ENCODE assay signal across 11 cellular contexts in genomic region chr16:85354623-85355514, GRCh38.
DNase-seq lines count a peak whose midpoint lies in the region; ATAC-seq, FAIRE-seq and TF ChIP-seq lines count a peak whose summit lies in the region.
"Had no signal": no experiment of that assay in that cellular context is flagged by ENCODE, and none has a peak within 500 bp of the region (broad histone marks: within the 10 kb centered on the region; RNA-seq: fewer than 3 reads in every experiment).

No MANE protein-coding gene starts in this region.

- H3K9me3 ChIP-seq in adipocyte (ENCODE audit: control insufficient read depth, low read length) (no peaks in the 10 kb centered on the region), keratinocyte (ENCODE audit: control insufficient read depth, low read depth, low read length) (peaks cover 3% of the 10 kb centered on the region), transverse colon (no peaks in the 10 kb centered on the region)

- intact Hi-C loops in transverse colon (cut with DNase I; ENCODE audit: low total_unique reads), result no loop called here

- no peaks in the 10 kb centered on the region for H3K4me1 Mint-ChIP-seq in activated T-cell treated with anti-CD3 and anti-CD28 coated beads, Interleukin-2, amount 50 U/mL, for 24 hours (ENCODE audit: low read depth)

- 58 to 63% methylated on average over 6 to 21 of the region's 21 CpGs for WGBS in transverse colon (ENCODE audit: low coverage in 1 of 2), 2 donors

- TF ChIP-seq CTCF in keratinocyte (optimal IDR thresholded peaks at IDR 0.05 in 1 of 3, IDR thresholded peaks at IDR 0.05 in 1 of 3, conservative IDR thresholded peaks at IDR 0.05 in 1 of 3; ENCODE audit: extremely low read depth in 1 of 3, insufficient read depth in 2 of 3, low read length in 3 of 3), result peak in 1 of 3 experiments; percentile 0
- no peak for TF ChIP-seq CTCF in transverse colon (IDR thresholded peaks at IDR 0.05)

- H3K36me3 Mint-ChIP-seq in activated T-cell treated with anti-CD3 and anti-CD28 coated beads, Interleukin-2, amount 50 U/mL, for 24 hours (ENCODE audit: low read depth), result no peaks in the 10 kb centered on the region

- H3K4me3 Mint-ChIP-seq in activated T-cell treated with anti-CD3 and anti-CD28 coated beads, Interleukin-2, amount 50 U/mL, for 24 hours, result no peak overlapping the region

- dilution Hi-C loops in keratinocyte (cut with MboI; ENCODE audit: extremely low pct_ligation_motif_present, low sequenced_read_pairs), result no loop called here

- no peaks in the 10 kb centered on the region for H3K27me3 ChIP-seq in adipocyte (replicated peaks; ENCODE audit: control insufficient read depth, insufficient read depth, low read length)
- no peaks in the 10 kb centered on the region for H3K27me3 ChIP-seq in keratinocyte (ENCODE audit: control insufficient read depth, extremely low read depth, insufficient read depth, low read length)
- no peaks in the 10 kb centered on the region for H3K27me3 ChIP-seq in transverse colon

- H3K9me3 Mint-ChIP-seq in activated T-cell treated with anti-CD3 and anti-CD28 coated beads, Interleukin-2, amount 50 U/mL, for 24 hours, result peaks cover 2% of the 10 kb centered on the region

- TF ChIP-seq POLR2A in transverse colon (IDR thresholded peaks at IDR 0.05), result no peak

- no peak overlapping the region for H2AFZ ChIP-seq in keratinocyte (ENCODE audit: control insufficient read depth, low read length)

- peaks cover 7% of the 10 kb centered on the region for H4K20me1 ChIP-seq in keratinocyte (ENCODE audit: control insufficient read depth, extremely low read depth, insufficient read depth, low read length)

- H3K27me3 Mint-ChIP-seq in activated T-cell treated with anti-CD3 and anti-CD28 coated beads, Interleukin-2, amount 50 U/mL, for 24 hours, result no peaks in the 10 kb centered on the region

- H3K27ac ChIP-seq in keratinocyte (ENCODE audit: control insufficient read depth, insufficient read depth, low read length) (peak overlapping the region; percentile 28), transverse colon (peak overlapping the region; percentile 33 to 70 (median 53))
- H3K27ac ChIP-seq: 22Rv1 had no signal

- H3K36me3 ChIP-seq in adipocyte (ENCODE audit: control insufficient read depth, insufficient read depth, low read length, severe bottlenecking), result no peaks in the 10 kb centered on the region
- no peaks in the 10 kb centered on the region for H3K36me3 ChIP-seq in keratinocyte (ENCODE audit: control insufficient read depth in 2 of 2, extremely low read depth in 1 of 2, insufficient read depth in 2 of 2, low read length in 2 of 2)
- H3K36me3 ChIP-seq in transverse colon, result no peaks in the 10 kb centered on the region

- H3K27ac Mint-ChIP-seq in activated T-cell treated with anti-CD3 and anti-CD28 coated beads, Interleukin-2, amount 50 U/mL, for 24 hours, result no peak overlapping the region

- no peak overlapping the region for H3K4me3 ChIP-seq in adipocyte (ENCODE audit: low read length)
- H3K4me3 ChIP-seq in keratinocyte (ENCODE audit: control insufficient read depth in 2 of 3, extremely low read depth in 1 of 3, insufficient read depth in 2 of 3, low read depth in 1 of 3, low read length in 3 of 3), result peak overlapping the region in 1 of 3 experiments; percentile 7
- H3K4me3 ChIP-seq in transverse colon, result no peak overlapping the region

- peak overlapping the region; percentile 54 for H3K4me2 ChIP-seq in keratinocyte (ENCODE audit: control insufficient read depth, extremely low read depth, insufficient read depth, low read depth, low read length)

- in situ Hi-C loops in transverse colon (cut with MboI; ENCODE audit: low pct_ligation_motif_present in 1 of 4, low pct_unique_long_range_greater_than_20kb in 1 of 4, low sequenced_read_pairs in 3 of 4), result no loop called here

- peak; percentile 77 for FAIRE-seq in keratinocyte (lab: Jason Lieb, UNC)

- H3K9me1 ChIP-seq in keratinocyte (ENCODE audit: control insufficient read depth, extremely low read depth, insufficient read depth, low read length), result no peaks in the 10 kb centered on the region

- H3K9ac ChIP-seq in adipocyte (ENCODE audit: low read length) (peak overlapping the region; percentile 50), keratinocyte (ENCODE audit: control insufficient read depth, extremely low read depth, insufficient read depth, low read length) (no peak overlapping the region)

- H3K4me1 ChIP-seq in adipocyte (ENCODE audit: control insufficient read depth, insufficient read depth, low read length), result peaks cover 36% of the 10 kb centered on the region
- peaks cover 47% of the 10 kb centered on the region for H3K4me1 ChIP-seq in keratinocyte (ENCODE audit: control insufficient read depth, extremely low read depth, insufficient read depth, low read length)
- peaks cover 14 to 51% (median 41%) of the 10 kb centered on the region in 4 donors for H3K4me1 ChIP-seq in transverse colon

- DNase-seq in DMS53 (lab: John Stamatoyannopoulos, UW) (peak; percentile 30), DMS53 treated with DMSO at 0.1 percent for 48 hours (lab: John Stamatoyannopoulos, UW; ENCODE audit: unreplicated experiment) (no peak), adipocyte (ENCODE audit: low read depth) (peak; percentile 71), keratinocyte (ENCODE audit: low read depth, low spot score) (no peak), transverse colon (no peak), NCI-H446 treated with DMSO at 0.1 percent for 48 hours (lab: John Stamatoyannopoulos, UW) (no peak)
- no peak for DNase-seq in activated T-cell treated with anti-CD3 and anti-CD28 coated beads, Interleukin-2, amount 50 U/mL, for 24 hours
- DNase-seq: anterior cingulate cortex, left cardiac atrium had no signal

- TF ChIP-seq EP300 in transverse colon (IDR thresholded peaks at IDR 0.05; ENCODE audit: low read depth), result no peak

- ATAC-seq in GM21717 (IDR thresholded peaks at IDR 0.05; ENCODE audit: unreplicated experiment), result no peak
- ATAC-seq: left cardiac atrium had no signal

- no peaks in the 10 kb centered on the region for H3K79me2 ChIP-seq in keratinocyte (ENCODE audit: control insufficient read depth, insufficient read depth, low read length)

Comparison
In these comparisons a context has a peak if more than half of its experiments do, and no peak if none do; other contexts are left out.
1. DNase-seq: peak in DMS53 (single experiment) and adipocyte (single experiment); none in DMS53 treated with DMSO at 0.1 percent for 48 hours (single experiment), keratinocyte (single experiment), transverse colon (single experiment), NCI-H446 treated with DMSO at 0.1 percent for 48 hours (single experiment) and activated T-cell treated with anti-CD3 and anti-CD28 coated beads, Interleukin-2, amount 50 U/mL, for 24 hours (single experiment).